33 cellular contexts compared by ENCODE assay signal in genomic region chr2:10965241-10965843, GRCh38. TPM values are rescaled to one million over a fixed set of nuclear protein-coding genes. Genes with fewer than 3 reads are reported as not detected.
"Had no signal": no experiment of that assay in that cellular context is flagged by ENCODE, and none has a peak within 500 bp of the region (broad histone marks: within the 10 kb centered on the region; RNA-seq: fewer than 3 reads in every experiment).

No MANE protein-coding gene starts in this region.

- H3K27ac Mint-ChIP-seq: mesothelial cell of epicardium; natural killer cell treated with Interleukin-12 subunit alpha and Interleukin-12 subunit beta and Interleukin-15 and Interleukin-18, amount 100 ng/mL, for 72 hours; stimulated activated naive CD8-positive, alpha-beta T cell treated with anti-CD3 and anti-CD28 coated beads, Interleukin-15, amount 100 ng/mL, for 72 hours had no signal

- H3K9me3 ChIP-seq: gastrocnemius medialis, heart left ventricle, left ventricle myocardium inferior, lower lobe of right lung, mucosa of descending colon, prostate gland, right atrium auricular region, suprapubic skin, transverse colon, upper lobe of right lung, uterus had no signal

- FAIRE-seq: colon, islet of Langerhans had no signal

- H3K4me1 ChIP-seq: gastrocnemius medialis, left ventricle myocardium inferior, prostate gland, right atrium auricular region, suprapubic skin, uterus had no signal

- H3K27ac ChIP-seq: gastrocnemius medialis, heart left ventricle, hepatocyte, left ventricle myocardium inferior, lower lobe of right lung, prostate gland, right atrium auricular region, skin epidermis, suprapubic skin, transverse colon, upper lobe of right lung, uterus had no signal

- H3K4me2 ChIP-seq: hepatocyte had no signal

- H3K36me3 ChIP-seq: gastrocnemius medialis, heart left ventricle, left ventricle myocardium inferior, lower lobe of right lung, prostate gland, right atrium auricular region, suprapubic skin, transverse colon, upper lobe of right lung, uterus had no signal

- H3K36me3 Mint-ChIP-seq: mesothelial cell of epicardium; naive B cell; natural killer cell treated with Interleukin-12 subunit alpha and Interleukin-12 subunit beta and Interleukin-15 and Interleukin-18, amount 100 ng/mL, for 72 hours had no signal

- H3K27me3 ChIP-seq: hepatocyte, right atrium auricular region, uterus had no signal

- H3K79me2 ChIP-seq: hepatocyte had no signal

- DNase-seq: cerebellar nuclear complex; effector CD4-positive, alpha-beta T cell; foreskin fibroblast; gastrocnemius medialis; heart left ventricle; kidney glomerular epithelial cell; left colon; left ventricle myocardium inferior; lower lobe of right lung; mucosa of descending colon; naive B cell; nucleus accumbens; stimulated activated CD4-positive, alpha-beta T cell treated with anti-CD3 and anti-CD28 coated beads, Interleukin-15, amount 100 ng/mL, for 24 hours; stimulated activated CD4-positive, alpha-beta T cell treated with anti-CD3 and anti-CD28 coated beads, Interleukin-4, amount 100 ng/mL, for 1 hour; stimulated activated CD8-positive, alpha-beta memory T cell treated with anti-CD3 and anti-CD28 coated beads, Interleukin-4, amount 100 ng/mL, for 48 hours; stimulated activated naive CD4-positive, alpha-beta T cell; stimulated activated naive CD8-positive, alpha-beta T cell treated with anti-CD3 and anti-CD28 coated beads, Interleukin-15, amount 100 ng/mL, for 72 hours; transverse colon; upper lobe of right lung; uterus had no signal

- ATAC-seq: esophagus mucosa; gastrocnemius medialis; left colon; lower lobe of right lung; mucosa of descending colon; natural killer cell treated with Interleukin-12 subunit alpha and Interleukin-12 subunit beta and Interleukin-15 and Interleukin-18, amount 100 ng/mL, for 72 hours; stimulated activated naive CD8-positive, alpha-beta T cell treated with anti-CD3 and anti-CD28 coated beads, Interleukin-15, amount 100 ng/mL, for 72 hours; upper lobe of right lung had no signal

- H3K9me3 Mint-ChIP-seq: naive B cell; natural killer cell treated with Interleukin-12 subunit alpha and Interleukin-12 subunit beta and Interleukin-15 and Interleukin-18, amount 100 ng/mL, for 72 hours; stimulated activated naive CD8-positive, alpha-beta T cell treated with anti-CD3 and anti-CD28 coated beads, Interleukin-15, amount 100 ng/mL, for 72 hours had no signal

- H3K4me3 Mint-ChIP-seq: mesothelial cell of epicardium; natural killer cell treated with Interleukin-12 subunit alpha and Interleukin-12 subunit beta and Interleukin-15 and Interleukin-18, amount 100 ng/mL, for 72 hours; neural crest cell; stimulated activated naive CD8-positive, alpha-beta T cell treated with anti-CD3 and anti-CD28 coated beads, Interleukin-15, amount 100 ng/mL, for 72 hours had no signal

- H3K4me3 ChIP-seq: dorsolateral prefrontal cortex, gastrocnemius medialis, heart left ventricle, hepatocyte, left ventricle myocardium inferior, lower lobe of right lung, mucosa of descending colon, prostate gland, right atrium auricular region, skin epidermis, suprapubic skin, transverse colon, upper lobe of right lung, uterus had no signal

- H2AFZ ChIP-seq: hepatocyte had no signal

- H3K4me1 Mint-ChIP-seq: naive B cell; stimulated activated naive CD8-positive, alpha-beta T cell treated with anti-CD3 and anti-CD28 coated beads, Interleukin-15, amount 100 ng/mL, for 72 hours had no signal

RNA-seq across cellular contexts. Expression of gene KCNF1, which starts 53.6 kb away (rescaled TPM):
- total RNA-seq: esophagus mucosa; gastrocnemius medialis; lower lobe of right lung; natural killer cell treated with Interleukin-12 subunit alpha and Interleukin-12 subunit beta and Interleukin-15 and Interleukin-18, amount 100 ng/mL, for 72 hours; osteocyte; suprapubic skin had no signal
